In the genomic region with DNA sequence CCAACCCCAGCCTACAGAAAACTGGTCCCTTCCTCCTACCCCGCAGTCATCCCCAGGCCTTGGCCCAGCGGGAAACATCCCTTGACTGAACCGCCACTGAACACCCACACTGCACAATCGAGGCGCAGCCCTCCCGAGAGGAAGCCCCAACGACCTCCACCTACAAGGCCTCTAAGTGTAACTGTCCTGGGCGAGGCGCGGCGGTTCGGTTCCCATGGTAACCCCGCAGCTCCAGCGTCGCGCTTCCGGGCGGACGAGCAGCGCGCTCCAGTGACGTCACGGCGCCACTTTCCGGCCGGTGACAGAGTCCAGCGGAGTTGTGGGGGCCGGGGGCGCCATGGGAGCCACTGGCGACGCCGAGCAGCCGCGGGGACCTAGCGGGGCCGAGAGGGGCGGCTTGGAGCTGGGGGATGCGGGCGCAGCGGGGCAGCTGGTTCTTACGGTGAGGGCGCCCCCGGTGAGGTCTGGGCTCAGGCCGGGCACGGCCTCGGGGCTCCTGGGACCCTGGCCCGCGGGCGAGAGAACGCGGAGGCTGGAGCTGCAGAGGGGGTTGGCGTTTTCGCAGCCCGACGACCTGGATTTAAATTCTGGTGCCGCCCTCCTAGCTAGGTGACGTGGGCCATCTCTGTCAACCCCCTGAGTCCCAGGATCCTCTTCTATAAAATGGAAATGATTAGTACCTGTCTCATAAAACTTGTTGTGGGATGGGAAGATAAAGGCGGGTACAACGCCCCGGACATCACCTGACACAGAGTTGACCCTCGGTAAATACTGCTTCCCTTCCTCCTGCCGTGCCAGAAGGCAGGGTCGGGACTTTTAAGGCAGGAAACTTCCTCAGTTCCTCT, we compare ENCODE assay signal across 1 cellular context.
TF ChIP-seq lines count a peak whose summit lies in the region.

DNTTIP1 (plus strand) TSS at position 287 of the 845 bp plus-strand sequence; CDS start at position 338, 51 bp downstream.
WFDC3 (minus strand) TSS at position 216 of the 845 bp plus-strand sequence. CDS start 1,908 bp downstream, outside the sequence.

TF ChIP-seq in GM12878, 131 proteins besides CTCF, POLR2A, EP300 and RAD21 (continued from another document and continues in another):
- TF ChIP-seq TCF3 (IDR thresholded peaks at IDR 0.05; ENCODE audit: borderline replicate concordance, insufficient read depth, low read depth, low read length) (no peak), NFYA (IDR thresholded peaks at IDR 0.05; ENCODE audit: borderline replicate concordance, low read depth, low read length) (no peak), ZNF207 (IDR thresholded peaks at IDR 0.05; ENCODE audit: borderline replicate concordance) (no peak; the same call in 1 of the 2 replicates), SIX5 (IDR thresholded peaks at IDR 0.05; ENCODE audit: low read depth, low read length, severe bottlenecking) (peak; percentile 50), CREM (IDR thresholded peaks at IDR 0.05; ENCODE audit: low read depth) (peak; percentile 99), EGR1 (IDR thresholded peaks at IDR 0.05; ENCODE audit: borderline replicate concordance in 1 of 2, low read depth in 2 of 2, low read length in 2 of 2) (peak; percentile 11 to 26; a peak in 1 of 3 replicates), SUPT20H (IDR thresholded peaks at IDR 0.05; ENCODE audit: borderline replicate concordance, control insufficient read depth, low read depth, low read length) (no peak), HDAC2 (IDR thresholded peaks at IDR 0.05) (no peak), STAT3 (IDR thresholded peaks at IDR 0.05; ENCODE audit: low read depth, low read length) (no peak), ZZZ3 (IDR thresholded peaks at IDR 0.05; ENCODE audit: control insufficient read depth, insufficient read length, low read depth) (no peak), PAX8 (IDR thresholded peaks at IDR 0.05) (no peak), ATF7 (IDR thresholded peaks at IDR 0.05; ENCODE audit: low read depth) (peak; percentile 84), SREBF1 (IDR thresholded peaks at IDR 0.05; ENCODE audit: low read length) (no peak), FOS (IDR thresholded peaks at IDR 0.05; ENCODE audit: borderline replicate concordance, extremely low read depth, insufficient read length) (no peak), CREB1 (IDR thresholded peaks at IDR 0.05; ENCODE audit: low read depth) (peak; percentile 99), SIN3A (IDR thresholded peaks at IDR 0.05; ENCODE audit: low read depth, low read length) (peak; percentile 97), JUNB (IDR thresholded peaks at IDR 0.05) (no peak), MTA3 (IDR thresholded peaks at IDR 0.05; ENCODE audit: borderline replicate concordance, low read length) (no peak), NRF1 (conservative IDR thresholded peaks at IDR 0.05; ENCODE audit: low read depth, low read length) (no peak), WRNIP1 (IDR thresholded peaks at IDR 0.05; ENCODE audit: borderline replicate concordance, low read depth, low read length) (no peak), CBX3 (IDR thresholded peaks at IDR 0.05; ENCODE audit: borderline replicate concordance, low read depth) (no peak), NFXL1 (IDR thresholded peaks at IDR 0.05; ENCODE audit: borderline replicate concordance) (no peak), GABPA (IDR thresholded peaks at IDR 0.05; ENCODE audit: low read depth) (peak; percentile 60; the same call in 1 of the 2 replicates), CHD4 (IDR thresholded peaks at IDR 0.05) (no peak), TCF12 (IDR thresholded peaks at IDR 0.05; ENCODE audit: low read depth, low read length) (no peak), JUND (IDR thresholded peaks at IDR 0.05; ENCODE audit: low read depth, low read length) (no peak), MEF2B (IDR thresholded peaks at IDR 0.05; ENCODE audit: partially characterized antibody, poor library complexity, severe bottlenecking) (peak; percentile 52), ESRRA (IDR thresholded peaks at IDR 0.05; ENCODE audit: low read length) (no peak), BHLHE40 (IDR thresholded peaks at IDR 0.05; ENCODE audit: borderline replicate concordance in 1 of 2, low read depth in 2 of 2, low read length in 1 of 2) (peak in 1 of 2 experiments; percentile 75; a peak in 2 of 4 replicates), MLLT1 (IDR thresholded peaks at IDR 0.05) (no peak; the same call in 1 of the 2 replicates), TBL1XR1 (IDR thresholded peaks at IDR 0.05; ENCODE audit: low read depth, low read length) (no peak), BACH1 (IDR thresholded peaks at IDR 0.05; ENCODE audit: borderline replicate concordance) (peak; percentile 20; the same call in 1 of the 2 replicates), ZSCAN29 (IDR thresholded peaks at IDR 0.05) (no peak), MTA2 (IDR thresholded peaks at IDR 0.05; ENCODE audit: low read depth) (no peak), GATAD2B (conservative IDR thresholded peaks at IDR 0.05; ENCODE audit: low read depth) (peak; percentile 83; the same call in 1 of the 2 replicates), EZH2 (IDR thresholded peaks at IDR 0.05; ENCODE audit: borderline replicate concordance, control insufficient read depth, low read depth, low read length) (no peak), KAT2A (conservative IDR thresholded peaks at IDR 0.05; ENCODE audit: control insufficient read depth, low read depth, low read length) (no peak), CBX5 (IDR thresholded peaks at IDR 0.05; ENCODE audit: low read depth) (no peak), TAF1 (IDR thresholded peaks at IDR 0.05; ENCODE audit: borderline replicate concordance, low read depth, low read length) (peak; percentile 53; the same call in 1 of the 2 replicates), FOXM1 (IDR thresholded peaks at IDR 0.05; ENCODE audit: low read depth, low read length) (no peak)
- TF ChIP-seq, protein P1, sequence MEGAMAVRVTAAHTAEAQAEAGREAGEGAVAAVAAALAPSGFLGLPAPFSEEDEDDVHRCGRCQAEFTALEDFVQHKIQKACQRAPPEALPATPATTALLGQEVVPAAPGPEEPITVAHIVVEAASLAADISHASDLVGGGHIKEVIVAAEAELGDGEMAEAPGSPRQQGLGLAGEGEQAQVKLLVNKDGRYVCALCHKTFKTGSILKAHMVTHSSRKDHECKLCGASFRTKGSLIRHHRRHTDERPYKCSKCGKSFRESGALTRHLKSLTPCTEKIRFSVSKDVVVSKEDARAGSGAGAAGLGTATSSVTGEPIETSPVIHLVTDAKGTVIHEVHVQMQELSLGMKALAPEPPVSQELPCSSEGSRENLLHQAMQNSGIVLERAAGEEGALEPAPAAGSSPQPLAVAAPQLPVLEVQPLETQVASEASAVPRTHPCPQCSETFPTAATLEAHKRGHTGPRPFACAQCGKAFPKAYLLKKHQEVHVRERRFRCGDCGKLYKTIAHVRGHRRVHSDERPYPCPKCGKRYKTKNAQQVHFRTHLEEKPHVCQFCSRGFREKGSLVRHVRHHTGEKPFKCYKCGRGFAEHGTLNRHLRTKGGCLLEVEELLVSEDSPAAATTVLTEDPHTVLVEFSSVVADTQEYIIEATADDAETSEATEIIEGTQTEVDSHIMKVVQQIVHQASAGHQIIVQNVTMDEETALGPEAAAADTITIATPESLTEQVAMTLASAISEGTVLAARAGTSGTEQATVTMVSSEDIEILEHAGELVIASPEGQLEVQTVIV (IDR thresholded peaks at IDR 0.05; ENCODE audit: borderline replicate concordance, partially characterized antibody) = peak; percentile 97
- TF ChIP-seq, protein P2, sequence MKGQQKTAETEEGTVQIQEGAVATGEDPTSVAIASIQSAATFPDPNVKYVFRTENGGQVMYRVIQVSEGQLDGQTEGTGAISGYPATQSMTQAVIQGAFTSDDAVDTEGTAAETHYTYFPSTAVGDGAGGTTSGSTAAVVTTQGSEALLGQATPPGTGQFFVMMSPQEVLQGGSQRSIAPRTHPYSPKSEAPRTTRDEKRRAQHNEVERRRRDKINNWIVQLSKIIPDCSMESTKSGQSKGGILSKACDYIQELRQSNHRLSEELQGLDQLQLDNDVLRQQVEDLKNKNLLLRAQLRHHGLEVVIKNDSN (IDR thresholded peaks at IDR 0.05; ENCODE audit: borderline replicate concordance, extremely low read length, insufficient read depth, low read depth, low read length) = no peak
- TF ChIP-seq, protein P3, sequence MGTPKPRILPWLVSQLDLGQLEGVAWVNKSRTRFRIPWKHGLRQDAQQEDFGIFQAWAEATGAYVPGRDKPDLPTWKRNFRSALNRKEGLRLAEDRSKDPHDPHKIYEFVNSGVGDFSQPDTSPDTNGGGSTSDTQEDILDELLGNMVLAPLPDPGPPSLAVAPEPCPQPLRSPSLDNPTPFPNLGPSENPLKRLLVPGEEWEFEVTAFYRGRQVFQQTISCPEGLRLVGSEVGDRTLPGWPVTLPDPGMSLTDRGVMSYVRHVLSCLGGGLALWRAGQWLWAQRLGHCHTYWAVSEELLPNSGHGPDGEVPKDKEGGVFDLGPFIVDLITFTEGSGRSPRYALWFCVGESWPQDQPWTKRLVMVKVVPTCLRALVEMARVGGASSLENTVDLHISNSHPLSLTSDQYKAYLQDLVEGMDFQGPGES (IDR thresholded peaks at IDR 0.05) = no peak
- TF ChIP-seq, protein P4, sequence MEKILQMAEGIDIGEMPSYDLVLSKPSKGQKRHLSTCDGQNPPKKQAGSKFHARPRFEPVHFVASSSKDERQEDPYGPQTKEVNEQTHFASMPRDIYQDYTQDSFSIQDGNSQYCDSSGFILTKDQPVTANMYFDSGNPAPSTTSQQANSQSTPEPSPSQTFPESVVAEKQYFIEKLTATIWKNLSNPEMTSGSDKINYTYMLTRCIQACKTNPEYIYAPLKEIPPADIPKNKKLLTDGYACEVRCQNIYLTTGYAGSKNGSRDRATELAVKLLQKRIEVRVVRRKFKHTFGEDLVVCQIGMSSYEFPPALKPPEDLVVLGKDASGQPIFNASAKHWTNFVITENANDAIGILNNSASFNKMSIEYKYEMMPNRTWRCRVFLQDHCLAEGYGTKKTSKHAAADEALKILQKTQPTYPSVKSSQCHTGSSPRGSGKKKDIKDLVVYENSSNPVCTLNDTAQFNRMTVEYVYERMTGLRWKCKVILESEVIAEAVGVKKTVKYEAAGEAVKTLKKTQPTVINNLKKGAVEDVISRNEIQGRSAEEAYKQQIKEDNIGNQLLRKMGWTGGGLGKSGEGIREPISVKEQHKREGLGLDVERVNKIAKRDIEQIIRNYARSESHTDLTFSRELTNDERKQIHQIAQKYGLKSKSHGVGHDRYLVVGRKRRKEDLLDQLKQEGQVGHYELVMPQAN (conservative IDR thresholded peaks at IDR 0.05) = peak; percentile 96
- TF ChIP-seq, protein P5, sequence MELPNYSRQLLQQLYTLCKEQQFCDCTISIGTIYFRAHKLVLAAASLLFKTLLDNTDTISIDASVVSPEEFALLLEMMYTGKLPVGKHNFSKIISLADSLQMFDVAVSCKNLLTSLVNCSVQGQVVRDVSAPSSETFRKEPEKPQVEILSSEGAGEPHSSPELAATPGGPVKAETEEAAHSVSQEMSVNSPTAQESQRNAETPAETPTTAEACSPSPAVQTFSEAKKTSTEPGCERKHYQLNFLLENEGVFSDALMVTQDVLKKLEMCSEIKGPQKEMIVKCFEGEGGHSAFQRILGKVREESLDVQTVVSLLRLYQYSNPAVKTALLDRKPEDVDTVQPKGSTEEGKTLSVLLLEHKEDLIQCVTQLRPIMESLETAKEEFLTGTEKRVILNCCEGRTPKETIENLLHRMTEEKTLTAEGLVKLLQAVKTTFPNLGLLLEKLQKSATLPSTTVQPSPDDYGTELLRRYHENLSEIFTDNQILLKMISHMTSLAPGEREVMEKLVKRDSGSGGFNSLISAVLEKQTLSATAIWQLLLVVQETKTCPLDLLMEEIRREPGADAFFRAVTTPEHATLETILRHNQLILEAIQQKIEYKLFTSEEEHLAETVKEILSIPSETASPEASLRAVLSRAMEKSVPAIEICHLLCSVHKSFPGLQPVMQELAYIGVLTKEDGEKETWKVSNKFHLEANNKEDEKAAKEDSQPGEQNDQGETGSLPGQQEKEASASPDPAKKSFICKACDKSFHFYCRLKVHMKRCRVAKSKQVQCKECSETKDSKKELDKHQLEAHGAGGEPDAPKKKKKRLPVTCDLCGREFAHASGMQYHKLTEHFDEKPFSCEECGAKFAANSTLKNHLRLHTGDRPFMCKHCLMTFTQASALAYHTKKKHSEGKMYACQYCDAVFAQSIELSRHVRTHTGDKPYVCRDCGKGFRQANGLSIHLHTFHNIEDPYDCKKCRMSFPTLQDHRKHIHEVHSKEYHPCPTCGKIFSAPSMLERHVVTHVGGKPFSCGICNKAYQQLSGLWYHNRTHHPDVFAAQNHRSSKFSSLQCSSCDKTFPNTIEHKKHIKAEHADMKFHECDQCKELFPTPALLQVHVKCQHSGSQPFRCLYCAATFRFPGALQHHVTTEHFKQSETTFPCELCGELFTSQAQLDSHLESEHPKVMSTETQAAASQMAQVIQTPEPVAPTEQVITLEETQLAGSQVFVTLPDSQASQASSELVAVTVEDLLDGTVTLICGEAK (IDR thresholded peaks at IDR 0.05; ENCODE audit: borderline replicate concordance) = peak; percentile 82
- TF ChIP-seq, protein P6, sequence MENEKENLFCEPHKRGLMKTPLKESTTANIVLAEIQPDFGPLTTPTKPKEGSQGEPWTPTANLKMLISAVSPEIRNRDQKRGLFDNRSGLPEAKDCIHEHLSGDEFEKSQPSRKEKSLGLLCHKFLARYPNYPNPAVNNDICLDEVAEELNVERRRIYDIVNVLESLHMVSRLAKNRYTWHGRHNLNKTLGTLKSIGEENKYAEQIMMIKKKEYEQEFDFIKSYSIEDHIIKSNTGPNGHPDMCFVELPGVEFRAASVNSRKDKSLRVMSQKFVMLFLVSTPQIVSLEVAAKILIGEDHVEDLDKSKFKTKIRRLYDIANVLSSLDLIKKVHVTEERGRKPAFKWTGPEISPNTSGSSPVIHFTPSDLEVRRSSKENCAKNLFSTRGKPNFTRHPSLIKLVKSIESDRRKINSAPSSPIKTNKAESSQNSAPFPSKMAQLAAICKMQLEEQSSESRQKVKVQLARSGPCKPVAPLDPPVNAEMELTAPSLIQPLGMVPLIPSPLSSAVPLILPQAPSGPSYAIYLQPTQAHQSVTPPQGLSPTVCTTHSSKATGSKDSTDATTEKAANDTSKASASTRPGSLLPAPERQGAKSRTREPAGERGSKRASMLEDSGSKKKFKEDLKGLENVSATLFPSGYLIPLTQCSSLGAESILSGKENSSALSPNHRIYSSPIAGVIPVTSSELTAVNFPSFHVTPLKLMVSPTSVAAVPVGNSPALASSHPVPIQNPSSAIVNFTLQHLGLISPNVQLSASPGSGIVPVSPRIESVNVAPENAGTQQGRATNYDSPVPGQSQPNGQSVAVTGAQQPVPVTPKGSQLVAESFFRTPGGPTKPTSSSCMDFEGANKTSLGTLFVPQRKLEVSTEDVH (IDR thresholded peaks at IDR 0.05; ENCODE audit: low read depth, partially characterized antibody) = peak; percentile 62
